Comparison of ENCODE assay signal across 8 cellular contexts in genomic region chr19:17779281-17779930, GRCh38. TPM values are rescaled to one million over a fixed set of nuclear protein-coding genes. Genes with fewer than 3 reads are reported as not detected.
DNase-seq lines count a peak whose midpoint lies in the region; ATAC-seq and TF ChIP-seq lines count a peak whose summit lies in the region.

No MANE protein-coding gene starts in this region.

- H3K4me1 Mint-ChIP-seq in natural killer cell (peaks cover 7 to 22% of the 10 kb centered on the region in 2 donors), MCF 10A (ENCODE audit: insufficient read depth, unreplicated experiment) (peaks cover 15% of the 10 kb centered on the region)
- H3K4me1 Mint-ChIP-seq in natural killer cell treated with Interleukin-12 subunit alpha and Interleukin-12 subunit beta and Interleukin-15 and Interleukin-18, amount 100 ng/mL, for 72 hours (ENCODE audit: low read depth in 2 of 2), result peaks cover 13 to 36% of the 10 kb centered on the region in 2 donors

- CTCF ChIA-PET in MCF 10A (lab: Yijun Ruan, JAX), result interaction anchor here (0.6 kb wide), 1 partner anchor 176 kb away, joined by 6 read pairs; no protein-coding TSS in a partner anchor

- H3K4me3 Mint-ChIP-seq in natural killer cell (peak overlapping the region; percentile 7), MCF 10A (ENCODE audit: unreplicated experiment) (no peak overlapping the region)
- H3K4me3 Mint-ChIP-seq in natural killer cell treated with Interleukin-12 subunit alpha and Interleukin-12 subunit beta and Interleukin-15 and Interleukin-18, amount 100 ng/mL, for 72 hours, result no peak overlapping the region

- DNase-seq in natural killer cell, result no peak
- DNase-seq in natural killer cell treated with Interleukin-12 subunit alpha and Interleukin-12 subunit beta and Interleukin-15 and Interleukin-18, amount 100 ng/mL, for 72 hours (ENCODE audit: low spot score), result no peak
- DNase-seq in MCF 10A (ENCODE audit: unreplicated experiment), result peak; percentile 79
- peak; percentile 88 for DNase-seq in islet precursor cell
- no peak for DNase-seq in GM13976 (ENCODE audit: low spot score)
- no peak for DNase-seq in H4 (ENCODE audit: low spot score)
- DNase-seq in NCI-H2107 treated with DMSO at 0.1 percent for 48 hours (lab: John Stamatoyannopoulos, UW; ENCODE audit: unreplicated experiment), result no peak

- H3K27ac Mint-ChIP-seq in natural killer cell (peak overlapping the region in 1 of 2 donors; percentile 54), MCF 10A (ENCODE audit: low read depth, unreplicated experiment) (no peak overlapping the region)
- peak overlapping the region in 1 of 2 donors; percentile 80 for H3K27ac Mint-ChIP-seq in natural killer cell treated with Interleukin-12 subunit alpha and Interleukin-12 subunit beta and Interleukin-15 and Interleukin-18, amount 100 ng/mL, for 72 hours

- H3K27me3 Mint-ChIP-seq in natural killer cell (ENCODE audit: low read depth in 2 of 2), result no peaks in the 10 kb centered on the region
- no peaks in the 10 kb centered on the region for H3K27me3 Mint-ChIP-seq in natural killer cell treated with Interleukin-12 subunit alpha and Interleukin-12 subunit beta and Interleukin-15 and Interleukin-18, amount 100 ng/mL, for 72 hours
- H3K27me3 Mint-ChIP-seq in MCF 10A (ENCODE audit: insufficient read depth, unreplicated experiment), result no peaks in the 10 kb centered on the region

- POLR2A ChIA-PET in MCF 10A (lab: Yijun Ruan, JAX), result interaction anchor here (1.0 kb wide), 1 partner anchor 80 kb away, joined by 4 read pairs; no protein-coding TSS in a partner anchor

- intact Hi-C loops in natural killer cell (cut with micrococcal nuclease) (no loop called here), MCF 10A (cut with micrococcal nuclease) (no loop called here)

- ATAC-seq in natural killer cell, result peak in 1 of 3 donors; percentile 22
- no peak for ATAC-seq in natural killer cell treated with Interleukin-12 subunit alpha and Interleukin-12 subunit beta and Interleukin-15 and Interleukin-18, amount 100 ng/mL, for 72 hours
- ATAC-seq in GM21447 (IDR thresholded peaks at IDR 0.05; ENCODE audit: unreplicated experiment), result no peak

- BruUV-seq in MCF 10A (replicated peaks; lab: Mats Ljungman, UMichigan), result no TSS peak

- no peak for TF ChIP-seq CTCF in natural killer cell (IDR thresholded peaks at IDR 0.05)
- no peak for TF ChIP-seq CTCF in MCF 10A (IDR thresholded peaks at IDR 0.05; ENCODE audit: unreplicated experiment)
- no peak for TF ChIP-seq CTCF in GM13976 (IDR thresholded peaks at IDR 0.05; ENCODE audit: borderline replicate concordance, control extremely low read depth, extremely low read depth, insufficient read depth, missing control alignments)

- H3K36me3 Mint-ChIP-seq in natural killer cell (no peaks in the 10 kb centered on the region), MCF 10A (ENCODE audit: insufficient read depth, unreplicated experiment) (no peaks in the 10 kb centered on the region)
- peaks cover 6% of the 10 kb centered on the region for H3K36me3 Mint-ChIP-seq in natural killer cell treated with Interleukin-12 subunit alpha and Interleukin-12 subunit beta and Interleukin-15 and Interleukin-18, amount 100 ng/mL, for 72 hours

- in situ Hi-C loops in GM13976 (cut with MboI; ENCODE audit: low sequenced_read_pairs, unreplicated experiment), result no loop called here

- H3K9me3 Mint-ChIP-seq in natural killer cell (no peaks in the 10 kb centered on the region), MCF 10A (ENCODE audit: unreplicated experiment) (no peaks in the 10 kb centered on the region)
- no peaks in the 10 kb centered on the region for H3K9me3 Mint-ChIP-seq in natural killer cell treated with Interleukin-12 subunit alpha and Interleukin-12 subunit beta and Interleukin-15 and Interleukin-18, amount 100 ng/mL, for 72 hours

RNA-seq across cellular contexts. Expression of gene B3GNT3, which starts 15.5 kb away (rescaled TPM):
- total RNA-seq in natural killer cell (not detected), MCF 10A (2022) (0.40 and 0.49 TPM in 2 replicates)
- total RNA-seq in natural killer cell treated with Interleukin-12 subunit alpha and Interleukin-12 subunit beta and Interleukin-15 and Interleukin-18, amount 100 ng/mL, for 72 hours, result not detected
- not detected in 2 replicates for total RNA-seq in H4 (2014; rRNA removed; shearing (Covaris generic))

RNA-seq across cellular contexts. Expression of gene FCHO1, which starts 28.1 kb away (rescaled TPM):
- total RNA-seq in natural killer cell, result 10 to 100 TPM; 56.1 to 67.7 (median 66.5) TPM
- total RNA-seq in natural killer cell treated with Interleukin-12 subunit alpha and Interleukin-12 subunit beta and Interleukin-15 and Interleukin-18, amount 100 ng/mL, for 72 hours, result 10 to 100 TPM; 28.6 to 71.0 TPM
- total RNA-seq in MCF 10A (2022), result 0.10 and 0.23 TPM in 2 replicates
- 0.58 TPM in 1 of 2 replicates, not detected in the other for total RNA-seq in H4 (2014; rRNA removed; shearing (Covaris generic))

RNA-seq across cellular contexts. Expression of gene INSL3, which starts 41.9 kb away (rescaled TPM):
- 1 to 10 TPM; 1.5 to 2.9 (median 1.7) TPM for total RNA-seq in natural killer cell
- 10 to 100 TPM in 1 of 2 donors, 1 to 10 TPM in 1; 9.1 to 12.0 TPM for total RNA-seq in natural killer cell treated with Interleukin-12 subunit alpha and Interleukin-12 subunit beta and Interleukin-15 and Interleukin-18, amount 100 ng/mL, for 72 hours
- not detected in 2 replicates for total RNA-seq in MCF 10A (2022)
- not detected in 2 replicates for total RNA-seq in H4 (2014; rRNA removed; shearing (Covaris generic))

Comparison
In these comparisons a context has a peak if more than half of its experiments do, and no peak if none do; other contexts are left out.
1. DNase-seq: peak in MCF 10A (single experiment) and islet precursor cell (single experiment); none in natural killer cell (single experiment), natural killer cell treated with Interleukin-12 subunit alpha and Interleukin-12 subunit beta and Interleukin-15 and Interleukin-18, amount 100 ng/mL, for 72 hours (single experiment), GM13976 (single experiment), H4 (single experiment) and NCI-H2107 treated with DMSO at 0.1 percent for 48 hours (single experiment).
2. RNA of gene FCHO1, which starts 28.1 kb away (total RNA-seq): 28.6 to 71.0 TPM in natural killer cell treated with Interleukin-12 subunit alpha and Interleukin-12 subunit beta and Interleukin-15 and Interleukin-18, amount 100 ng/mL, for 72 hours and 56.1 to 67.7 TPM in natural killer cell; 0.58 TPM in H4 and 0.10 to 0.23 TPM in MCF 10A; every median in the first group is over 10 times any median in the second.